ENCODE assay signal across 23 cellular contexts in the genomic region with DNA sequence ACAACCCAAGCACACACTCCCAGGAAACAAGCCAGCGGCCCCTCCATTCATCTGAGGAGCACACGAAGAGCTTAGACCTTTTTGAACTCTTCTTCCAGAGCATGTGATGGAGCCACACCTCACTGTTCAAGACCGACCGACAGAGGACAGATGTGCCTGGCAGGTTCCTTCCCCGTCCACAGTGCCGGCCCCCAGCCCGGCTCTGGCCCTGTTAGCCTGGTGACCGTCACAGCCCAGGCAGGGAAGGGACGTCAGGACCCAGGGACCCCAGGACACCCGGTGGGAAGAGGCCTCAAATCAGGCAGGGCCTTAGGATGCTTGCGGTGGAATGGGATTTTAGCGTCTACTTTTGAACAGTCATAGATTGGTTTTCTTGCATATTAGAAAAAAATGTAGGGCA.
"Had no signal": no experiment of that assay in that cellular context is flagged by ENCODE, and none has a peak within 500 bp of the region (broad histone marks: within the 10 kb centered on the region; RNA-seq: fewer than 3 reads in every experiment).

No MANE protein-coding gene starts in this region.

- H3K36me3 ChIP-seq: esophagus squamous epithelium, left lung, pancreas, tibial nerve, WERI-Rb-1 had no signal

- H3K27me3 Mint-ChIP-seq: central memory CD8-positive, alpha-beta T cell; T-helper 17 cell had no signal

- H3K4me1 Mint-ChIP-seq: central memory CD8-positive, alpha-beta T cell; T-helper 17 cell had no signal

- DNase-seq: activated CD4-positive, alpha-beta T cell treated with anti-CD3 and anti-CD28 coated beads for 48 hours; activated CD4-positive, alpha-beta T cell treated with anti-CD3 and anti-CD28 coated beads, Interleukin-2, amount 50 U/mL, for 48 hours; activated CD8-positive, alpha-beta memory T cell treated with anti-CD3 and anti-CD28 coated beads for 24 hours; activated effector memory CD4-positive, alpha-beta T cell treated with Interleukin-2 at 50 U/mL for 16 hours; activated naive CD4-positive, alpha-beta T cell treated with anti-CD3 and anti-CD28 coated beads for 36 hours; anterior cingulate cortex; dermis blood vessel endothelial cell; effector CD8-positive, alpha-beta T cell; esophagus squamous epithelium; foreskin melanocyte; nucleus accumbens; psoas muscle; stimulated activated CD4-positive, alpha-beta T cell treated with anti-CD3 and anti-CD28 coated beads, Interleukin-2, amount 100 ng/mL, for 48 hours; stimulated activated naive CD4-positive, alpha-beta T cell treated with Interleukin-2 at 50 U/mL for 16 hours; T-helper 17 cell; T1000; WERI-Rb-1 had no signal

- H3K4me3 Mint-ChIP-seq: activated naive CD4-positive, alpha-beta T cell treated with anti-CD3 and anti-CD28 coated beads for 36 hours; central memory CD8-positive, alpha-beta T cell; T-helper 17 cell had no signal

- H3K9me3 ChIP-seq: esophagus squamous epithelium, left lung, pancreas, psoas muscle, tibial nerve had no signal

- H3K9me3 Mint-ChIP-seq: activated naive CD4-positive, alpha-beta T cell treated with anti-CD3 and anti-CD28 coated beads for 36 hours; central memory CD8-positive, alpha-beta T cell had no signal

- H3K27me3 ChIP-seq: esophagus squamous epithelium, left lung, pancreas, tibial nerve had no signal

- H3K27ac ChIP-seq: epithelial cell of prostate, esophagus squamous epithelium, left lung, pancreas, psoas muscle, WERI-Rb-1 had no signal

- H3K27ac Mint-ChIP-seq: activated naive CD4-positive, alpha-beta T cell treated with anti-CD3 and anti-CD28 coated beads for 36 hours; T-helper 17 cell had no signal

- H3K4me3 ChIP-seq: esophagus squamous epithelium, left lung, lung, pancreas, psoas muscle, tibial nerve had no signal
